ENCODE assay signal across 8 cellular contexts in genomic region chrX:109732319-109732779, GRCh38. TPM values are rescaled to one million over a fixed set of nuclear protein-coding genes. Genes with fewer than 3 reads are reported as not detected.
DNase-seq lines count a peak whose midpoint lies in the region; ATAC-seq and TF ChIP-seq lines count a peak whose summit lies in the region.

No MANE protein-coding gene starts in this region.

- H3K27ac ChIP-seq in Peyer's patch (peak overlapping the region; percentile 73 to 89 (median 83)), spleen (peak overlapping the region; percentile 76 to 96 (median 90))

- H3K4me1 ChIP-seq in Peyer's patch (no peaks in the 10 kb centered on the region), spleen (peaks cover 4 to 57% (median 26%) of the 10 kb centered on the region in 6 donors)

- H3K4me3 ChIP-seq in Peyer's patch (peak overlapping the region; percentile 59 to 84 (median 76)), astrocyte of the cerebellum (ENCODE audit: low read depth, low read length) (peak overlapping the region; percentile 80), iPS-18c (ENCODE audit: insufficient read depth, low read depth, low read length) (peak overlapping the region; percentile 91), spleen (peak overlapping the region; percentile 46 to 83 (median 59))

- in situ Hi-C loops in GM13977 (cut with MboI; ENCODE audit: low pct_unique_long_range_greater_than_20kb, low sequenced_read_pairs, unreplicated experiment): no loop called here
- in situ Hi-C loops in astrocyte of the cerebellum (cut with HindIII; ENCODE audit: low sequenced_read_pairs): no loop called here

- TF ChIP-seq POLR2A in Peyer's patch (IDR thresholded peaks at IDR 0.05) (no peak), spleen (IDR thresholded peaks at IDR 0.05) (no peak)

- H3K27me3 ChIP-seq in Peyer's patch: no peaks in the 10 kb centered on the region
- peaks cover 0 to 7% (median 0%) of the 10 kb centered on the region in 7 donors for H3K27me3 ChIP-seq in spleen (replicated peaks in 1 of 7)

- no peaks in the 10 kb centered on the region for H3K9me3 ChIP-seq in Peyer's patch
- H3K9me3 ChIP-seq in iPS-18c (ENCODE audit: control insufficient read depth, insufficient read depth, low read length): no peaks in the 10 kb centered on the region
- H3K9me3 ChIP-seq in spleen: no peaks in the 10 kb centered on the region

- intact Hi-C loops in spleen (cut with DNase I; ENCODE audit: low total_unique reads): no loop called here

- TF ChIP-seq CTCF in GM13977 (IDR thresholded peaks at IDR 0.05; ENCODE audit: extremely low read depth, insufficient read depth, missing control alignments): no peak
- no peak for TF ChIP-seq CTCF in Peyer's patch (IDR thresholded peaks at IDR 0.05)
- no peak for TF ChIP-seq CTCF in astrocyte of the cerebellum (IDR thresholded peaks at IDR 0.05; ENCODE audit: low read depth, low read length, missing control alignments)
- no peak for TF ChIP-seq CTCF in spleen (IDR thresholded peaks at IDR 0.05 in 8 of 11, conservative IDR thresholded peaks at IDR 0.05 in 3 of 11)

- peak; percentile 36 for ATAC-seq in HG03025 (IDR thresholded peaks at IDR 0.05; ENCODE audit: low FRiP score, unreplicated experiment)

- WGBS in spleen, 5 donors: 0 to 41% (median 2%) methylated on average over 6 to 14 of the region's 14 CpGs

- H3K36me3 ChIP-seq in Peyer's patch: no peaks in the 10 kb centered on the region
- H3K36me3 ChIP-seq in spleen: no peaks in the 10 kb centered on the region

- DNase-seq in A172 (ENCODE audit: low spot score) (peak; percentile 13), GM13977 (ENCODE audit: low spot score) (peak; percentile 22), Peyer's patch (no peak), astrocyte of the cerebellum (ENCODE audit: low read depth) (no peak), spleen (no peak), NCI-H187 (lab: John Stamatoyannopoulos, UW) (no peak)

RNA-seq across cellular contexts. Expression of gene ACSL4, which starts 0.7 kb away (rescaled TPM):
- total RNA-seq in A172 (2014; rRNA removed; shearing (Covaris generic)): 33.8 and 46.3 TPM in 2 replicates
- total RNA-seq in Peyer's patch (10 to 100 TPM; 12.4 to 32.2 (median 17.6) TPM), spleen (100 to 1,000 TPM in 1 of 7 donors, 10 to 100 TPM in 6; 47.3 to 109 (median 54.8) TPM)
- polyA plus RNA-seq in spleen: 10 to 100 TPM; 10.8 to 16.3 (median 11.6) TPM

Comparison
In these comparisons a context has a peak if more than half of its experiments do, and no peak if none do; other contexts are left out.
1. DNase-seq: peak in A172 (single experiment) and GM13977 (single experiment); none in Peyer's patch (0 of 3), astrocyte of the cerebellum (single experiment), spleen (single experiment) and NCI-H187 (0 of 2).
2. Peak in every context shown above with its lines, with median percentiles within 50 percentile points of each other: H3K4me3 ChIP-seq.